Comparison of ENCODE assay signal across 12 cellular contexts in genomic region chr17:57895382-57896060, GRCh38. TPM values are rescaled to one million over a fixed set of nuclear protein-coding genes. Genes with fewer than 3 reads are reported as not detected.
A peak's percentile ranks its signal among the peaks of the same experiment; 100 is the strongest.
DNase-seq lines count a peak whose midpoint lies in the region; ATAC-seq, FAIRE-seq and TF ChIP-seq lines count a peak whose summit lies in the region.
"Had no signal": no experiment of that assay in that cellular context is flagged by ENCODE, and none has a peak within 500 bp of the region (broad histone marks: within the 10 kb centered on the region; RNA-seq: fewer than 3 reads in every experiment).

No MANE protein-coding gene starts in this region.

- POLR2A ChIA-PET in HepG2 (lab: Yijun Ruan, JAX) = interaction anchor here (3.6 to 4.0 kb wide), 2 partner anchors 8 to 99 kb away, joined by 37 to 87 read pairs; no protein-coding TSS in a partner anchor

- CTCF ChIA-PET in HepG2 (lab: Yijun Ruan, JAX; ENCODE audit: low intra/inter-chr PET ratio, low total read pairs) = no interaction called here

- no peaks in the 10 kb centered on the region for H3K9me3 Mint-ChIP-seq in neural crest cell

- H3K9me3 ChIP-seq in HepG2 (ENCODE audit: low read length) = no peaks in the 10 kb centered on the region
- no peaks in the 10 kb centered on the region for H3K9me3 ChIP-seq in right lobe of liver
- H3K9me3 ChIP-seq in duodenal mucosa (ENCODE audit: control insufficient read depth in 1 of 2, low read length in 2 of 2) = no peaks in the 10 kb centered on the region
- H3K9me3 ChIP-seq in aorta (ENCODE audit: control insufficient read depth, low read length) = no peaks in the 10 kb centered on the region

- peaks cover 5% of the 10 kb centered on the region for H3K36me3 Mint-ChIP-seq in neural crest cell (ENCODE audit: low read depth)

- in situ Hi-C loops in HepG2 (cut with HindIII; ENCODE audit: extremely low pct_ligation_motif_present, low pct_unique_long_range_greater_than_20kb) = loop anchor here (10.0 kb wide), 1 partner anchor 219 kb away; no protein-coding TSS in a partner anchor

- TF ChIP-seq RAD21 in HepG2 (CRISPR knock-in tag; IDR thresholded peaks at IDR 0.05) = no peak

- H3K27me3 Mint-ChIP-seq in neural crest cell (ENCODE audit: low read depth) = peaks cover 2% of the 10 kb centered on the region

- no peak overlapping the region for H3K4me3 ChIP-seq in HepG2 (replicated peaks in 1 of 3; ENCODE audit: insufficient read depth in 1 of 3, low read depth in 2 of 3, low read length in 3 of 3)
- H3K4me3 ChIP-seq in right lobe of liver = no peak overlapping the region
- no peak overlapping the region for H3K4me3 ChIP-seq in duodenal mucosa (ENCODE audit: low read depth in 1 of 2, low read length in 2 of 2)
- H3K4me3 ChIP-seq in aorta (ENCODE audit: low read length in 2 of 2) = no peak overlapping the region

- H3K4me1 ChIP-seq in HepG2 (ENCODE audit: insufficient read depth, low read length) (peaks cover 73% of the 10 kb centered on the region), right lobe of liver (peaks cover 0 to 26% (median 0%) of the 10 kb centered on the region in 4 donors), duodenal mucosa (ENCODE audit: control insufficient read depth in 1 of 2, insufficient read depth in 2 of 2, low read length in 2 of 2) (peaks cover 59 to 61% of the 10 kb centered on the region in 2 donors), aorta (ENCODE audit: control insufficient read depth in 1 of 2, insufficient read depth in 2 of 2, low read length in 2 of 2) (peaks cover 4 to 9% of the 10 kb centered on the region in 2 donors)

- peak overlapping the region; percentile 71 for H3K27ac Mint-ChIP-seq in neural crest cell (ENCODE audit: unreplicated experiment)

- FAIRE-seq in HepG2 (lab: Jason Lieb, UNC) = no peak

- H3K79me2 ChIP-seq in HepG2 (ENCODE audit: insufficient read depth, low read length) = no peaks in the 10 kb centered on the region

- TF ChIP-seq CTCF in HepG2 (CRISPR knock-in tag; IDR thresholded peaks at IDR 0.05) (no peak), right lobe of liver (IDR thresholded peaks at IDR 0.05) (no peak), neural crest cell (conservative IDR thresholded peaks at IDR 0.05) (no peak)

- TF ChIP-seq EP300 in HepG2 (IDR thresholded peaks at IDR 0.05; ENCODE audit: low read depth in 2 of 2, low read length in 2 of 2) (0 out of 4 replicates have a peak, but pooled peaks of 1 of the 2 experiments have one; percentile 46), HepG2 (CRISPR knock-in tag; IDR thresholded peaks at IDR 0.05; ENCODE audit: borderline replicate concordance) (no peak)

- H3K36me3 ChIP-seq in HepG2 (replicated peaks in 1 of 2; ENCODE audit: control insufficient read depth in 1 of 2, insufficient read depth in 2 of 2, low read length in 2 of 2) (no peaks in the 10 kb centered on the region), right lobe of liver (no peaks in the 10 kb centered on the region), duodenal mucosa (ENCODE audit: control insufficient read depth in 1 of 2, insufficient read depth in 2 of 2, low read length in 2 of 2) (no peaks in the 10 kb centered on the region), aorta (ENCODE audit: control insufficient read depth in 1 of 2, insufficient read depth in 2 of 2, low read length in 1 of 2) (no peaks in the 10 kb centered on the region)

- no peaks in the 10 kb centered on the region for H4K20me1 ChIP-seq in HepG2 (ENCODE audit: insufficient read depth, low read length)

- H3K27ac ChIP-seq in HepG2 (ENCODE audit: extremely low read length, insufficient read depth, low read length) = peak overlapping the region; percentile 59
- H3K27ac ChIP-seq in right lobe of liver = no peak overlapping the region
- peak overlapping the region; percentile 7 for H3K27ac ChIP-seq in duodenal mucosa (ENCODE audit: low read depth, low read length)
- H3K27ac ChIP-seq in aorta (ENCODE audit: low read depth in 1 of 2, low read length in 2 of 2) = peak overlapping the region; percentile 23

- WGBS in HepG2 (ENCODE audit: low lambda C conversion rate) = 93% methylated on average over 6 of the region's 8 CpGs
- 100% methylated on average over 1 of the region's 8 CpGs for WGBS in right lobe of liver (ENCODE audit: insufficient coverage, low coverage, low lambda C conversion rate, missing lambda C conversion rate)
- 33 to 40% methylated on average over 8 of the region's 8 CpGs for WGBS in aorta, 2 donors

- H2AFZ ChIP-seq in HepG2 (ENCODE audit: low read length) = no peak overlapping the region

- TF ChIP-seq POLR2A in HepG2 (IDR thresholded peaks at IDR 0.05; ENCODE audit: insufficient read depth in 1 of 2, low read depth in 2 of 2, low read length in 2 of 2) (no peak), right lobe of liver (IDR thresholded peaks at IDR 0.05) (no peak)

- ATAC-seq in HepG2 (no peak), right lobe of liver (no peak), aorta (ENCODE audit: low FRiP score) (no peak), GM19452 (IDR thresholded peaks at IDR 0.05; ENCODE audit: unreplicated experiment) (no peak)

- no TSS peak for BruUV-seq in HepG2 (replicated peaks; lab: Mats Ljungman, UMichigan)

- DNase-seq in HepG2 (ENCODE audit: low spot score) = no peak
- no peak for DNase-seq in right lobe of liver
- DNase-seq in neural crest cell (ENCODE audit: low read depth, low spot score) = no peak
- DNase-seq in aorta = no peak
- no peak for DNase-seq in activated T-cell treated with anti-CD3 and anti-CD28 coated beads for 4 hours
- no peak for DNase-seq in pons (ENCODE audit: low spot score)
- DNase-seq: activated CD4-positive, CD25-positive, alpha-beta regulatory T cell treated with anti-CD3 and anti-CD28 coated beads, Interleukin-2, amount 50 U/mL, for 72 hours; foreskin melanocyte; MV-4-11; NCI-H69 had no signal

- intact Hi-C loops in HepG2 (cut with micrococcal nuclease; ENCODE audit: unreplicated experiment) (no loop called here), right lobe of liver (cut with DNase I) (loop anchor here in 1 of 2 donors (10.0 kb wide), 1 partner anchor 89 kb away; the partner anchor contains the start of gene VEZF1), aorta (cut with DNase I) (no loop called here)

- H3K4me1 Mint-ChIP-seq in neural crest cell = peaks cover 84% of the 10 kb centered on the region

- H3K27me3 ChIP-seq in HepG2 (ENCODE audit: control insufficient read depth in 1 of 2, insufficient read depth in 2 of 2, low read length in 2 of 2) (no peaks in the 10 kb centered on the region; a peak in 1 of 5 replicates), right lobe of liver (no peaks in the 10 kb centered on the region), duodenal mucosa (ENCODE audit: control insufficient read depth in 1 of 2, insufficient read depth in 2 of 2, low read length in 2 of 2) (no peaks in the 10 kb centered on the region), aorta (ENCODE audit: control insufficient read depth in 1 of 2, insufficient read depth in 2 of 2, low read length in 1 of 2) (no peaks in the 10 kb centered on the region)

- H3K4me3 Mint-ChIP-seq in neural crest cell = peak overlapping the region; percentile 15

- H3K9ac ChIP-seq in HepG2 (ENCODE audit: insufficient read depth, low read depth, low read length) (peak overlapping the region; percentile 28), duodenal mucosa (ENCODE audit: low read depth in 1 of 2, low read length in 2 of 2) (no peak overlapping the region)

- H3K4me2 ChIP-seq in HepG2 (ENCODE audit: low read depth, low read length) = peak overlapping the region; percentile 1; the same call in 1 of the 2 replicates

RNA-seq across cellular contexts. Expression of gene MRPS23, which starts 45.7 kb away (rescaled TPM):
- total RNA-seq in HepG2 (2016; rRNA removed; fragmentation: Illumina TruSeq; extraction: Trizol) = 181 and 283 TPM in 2 replicates
- 33.9 and 36.7 TPM in 2 replicates for total RNA-seq in HepG2 (2016; cell fraction: cytosol; rRNA removed; fragmentation: Illumina TruSeq; extraction: Trizol; ENCODE audit: low read depth)
- total RNA-seq in HepG2 (2016; cell fraction: insoluble cytoplasmic fraction; rRNA removed; fragmentation: Illumina TruSeq; extraction: Trizol) = 189 and 325 TPM in 2 replicates
- 47.2 and 48.2 TPM in 2 replicates for total RNA-seq in HepG2 (2016; cell fraction: membrane; rRNA removed; fragmentation: Illumina TruSeq; extraction: Trizol)
- total RNA-seq in HepG2 (2016; cell fraction: nucleus; rRNA removed; fragmentation: Illumina TruSeq; extraction: Trizol) = 63.9 and 73.7 TPM in 2 replicates
- polyA plus RNA-seq in HepG2 (2011; rRNA removed) = 61.6 and 63.2 TPM in 2 replicates
- 68.3 and 71.0 TPM in 2 replicates for polyA plus RNA-seq in HepG2 (2011; cell fraction: cytosol; rRNA removed)
- 11.6 and 14.2 TPM in 2 replicates for polyA plus RNA-seq in HepG2 (2011; cell fraction: nucleus; rRNA removed)
- 78.3 and 78.8 TPM in 2 replicates for polyA plus RNA-seq in HepG2 (2012)
- polyA plus RNA-seq in HepG2 (2016; cell fraction: cytosol; fragmentation: Illumina TruSeq; extraction: Trizol; ENCODE audit: low read depth) = 26.6 and 30.8 TPM in 2 replicates
- 249 and 259 TPM in 2 replicates for polyA plus RNA-seq in HepG2 (2016; cell fraction: insoluble cytoplasmic fraction; fragmentation: Illumina TruSeq; extraction: Trizol; ENCODE audit: low read depth)
- polyA plus RNA-seq in HepG2 (2016; cell fraction: membrane; fragmentation: Illumina TruSeq; extraction: Trizol; ENCODE audit: low read depth) = 32.0 and 32.5 TPM in 2 replicates
- polyA plus RNA-seq in HepG2 (2016; cell fraction: nucleus; fragmentation: Illumina TruSeq; extraction: Trizol; ENCODE audit: insufficient read depth, low read depth) = 75.9 and 84.0 TPM in 2 replicates
- 47.3 and 53.2 TPM in 2 replicates for polyA minus RNA-seq in HepG2 (2011; rRNA and poly(A)+ RNA removed; ENCODE audit: low replicate concordance)
- polyA minus RNA-seq in HepG2 (2011; cell fraction: cytosol; rRNA and poly(A)+ RNA removed) = 28.0 and 33.9 TPM in 2 replicates
- 17.3 and 18.9 TPM in 2 replicates for polyA minus RNA-seq in HepG2 (2011; cell fraction: nucleus; rRNA and poly(A)+ RNA removed)
- 10 to 100 TPM; 13.0 to 23.0 (median 15.2) TPM for total RNA-seq in right lobe of liver
- total RNA-seq in neural crest cell = 50.0 and 63.0 TPM in 2 replicates
- total RNA-seq in aorta = 10 to 100 TPM; 21.6 to 22.8 TPM
- 10 to 100 TPM; 22.5 to 39.9 TPM for polyA plus RNA-seq in aorta

RNA-seq across cellular contexts. Expression of gene CUEDC1, which starts 59.7 kb away (rescaled TPM):
- total RNA-seq in HepG2 (2016; rRNA removed; fragmentation: Illumina TruSeq; extraction: Trizol) (4.2 and 7.4 TPM in 2 replicates), right lobe of liver (1 to 10 TPM; 4.0 to 8.5 (median 5.5) TPM), neural crest cell (73.7 and 86.9 TPM in 2 replicates), aorta (10 to 100 TPM; 42.9 to 43.6 TPM)
- total RNA-seq in HepG2 (2016; cell fraction: cytosol; rRNA removed; fragmentation: Illumina TruSeq; extraction: Trizol; ENCODE audit: low read depth) = 4.1 and 4.7 TPM in 2 replicates
- total RNA-seq in HepG2 (2016; cell fraction: insoluble cytoplasmic fraction; rRNA removed; fragmentation: Illumina TruSeq; extraction: Trizol) = 3.5 and 7.9 TPM in 2 replicates
- total RNA-seq in HepG2 (2016; cell fraction: membrane; rRNA removed; fragmentation: Illumina TruSeq; extraction: Trizol) = 7.6 and 8.6 TPM in 2 replicates
- 9.6 and 11.9 TPM in 2 replicates for total RNA-seq in HepG2 (2016; cell fraction: nucleus; rRNA removed; fragmentation: Illumina TruSeq; extraction: Trizol)
- polyA plus RNA-seq in HepG2 (2011; rRNA removed) (12.9 and 14.4 TPM in 2 replicates), aorta (10 to 100 TPM; 25.4 to 26.7 TPM)
- polyA plus RNA-seq in HepG2 (2011; cell fraction: cytosol; rRNA removed) = 8.1 and 8.6 TPM in 2 replicates
- polyA plus RNA-seq in HepG2 (2011; cell fraction: nucleus; rRNA removed) = 36.7 and 43.5 TPM in 2 replicates
- 9.8 and 10.2 TPM in 2 replicates for polyA plus RNA-seq in HepG2 (2012)
- 9.4 and 11.1 TPM in 2 replicates for polyA plus RNA-seq in HepG2 (2016; cell fraction: cytosol; fragmentation: Illumina TruSeq; extraction: Trizol; ENCODE audit: low read depth)
- 9.2 and 10.0 TPM in 2 replicates for polyA plus RNA-seq in HepG2 (2016; cell fraction: insoluble cytoplasmic fraction; fragmentation: Illumina TruSeq; extraction: Trizol; ENCODE audit: low read depth)
- 15.4 and 16.0 TPM in 2 replicates for polyA plus RNA-seq in HepG2 (2016; cell fraction: membrane; fragmentation: Illumina TruSeq; extraction: Trizol; ENCODE audit: low read depth)
- polyA plus RNA-seq in HepG2 (2016; cell fraction: nucleus; fragmentation: Illumina TruSeq; extraction: Trizol; ENCODE audit: insufficient read depth, low read depth) = 33.7 and 36.2 TPM in 2 replicates
- polyA minus RNA-seq in HepG2 (2011; rRNA and poly(A)+ RNA removed; ENCODE audit: low replicate concordance) = 2.9 and 6.8 TPM in 2 replicates
- polyA minus RNA-seq in HepG2 (2011; cell fraction: cytosol; rRNA and poly(A)+ RNA removed) = 5.1 and 7.3 TPM in 2 replicates
- polyA minus RNA-seq in HepG2 (2011; cell fraction: nucleus; rRNA and poly(A)+ RNA removed) = 6.6 and 8.2 TPM in 2 replicates

Comparison
In these comparisons a context has a peak if more than half of its experiments do, and no peak if none do; other contexts are left out.
1. H3K27ac ChIP-seq: peak in HepG2 (single experiment), duodenal mucosa (single experiment) and aorta (2 of 2); none in right lobe of liver (0 of 3).